ENCODE assay signal across 24 cellular contexts in the genomic region with DNA sequence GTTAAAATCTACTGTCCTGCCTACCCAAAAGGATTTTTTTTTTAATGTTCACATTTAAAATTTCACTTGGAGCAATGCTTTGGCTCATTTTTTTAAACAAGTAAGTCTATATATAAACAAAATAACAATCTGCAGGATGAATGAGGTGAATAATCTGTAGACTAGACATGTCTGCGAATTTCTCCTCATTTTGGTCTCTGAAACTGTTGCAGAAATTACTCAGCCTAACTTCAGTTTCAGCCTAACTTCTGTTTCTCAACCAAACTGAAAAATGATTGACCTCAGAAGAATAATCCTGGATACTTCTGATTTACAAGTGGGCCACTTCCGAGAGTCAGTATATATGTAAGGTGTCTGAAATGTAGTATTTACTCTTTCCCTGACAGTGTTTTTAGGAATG. TPM values are rescaled to one million over a fixed set of nuclear protein-coding genes. Genes with fewer than 3 reads are reported as not detected.
"Had no signal": no experiment of that assay in that cellular context is flagged by ENCODE, and none has a peak within 500 bp of the region (broad histone marks: within the 10 kb centered on the region; RNA-seq: fewer than 3 reads in every experiment).

No MANE protein-coding gene starts in this region.

- ATAC-seq: HepG2 had no signal

- H3K4me3 ChIP-seq: SJSA1, SK-N-MC had no signal

- DNase-seq: IMR-90; Kasumi-1; KG1; NCI-H1092; NCI-H1105 treated with DMSO at 0.1 percent for 48 hours; NCI-H1417 treated with DMSO at 0.1 percent for 48 hours; NCI-H187; NCI-H2029; NCI-H2081 treated with DMSO at 0.1 percent for 48 hours; NCI-H2171; NCI-H226; NCI-H446; NCI-H510A; NCI-H524 treated with DMSO at 0.1 percent for 48 hours; NCI-H69; NCI-H774; NK-92 treated with Interleukin-12 subunit alpha and Interleukin-12 subunit beta, amount 100 ng/mL, for 24 hours; OCI-M1; Right ventricle myocardium superior; RPMI8226; SIG-M5 had no signal

- H3K36me3 ChIP-seq: SJSA1 had no signal

- H3K4me1 ChIP-seq: SJSA1 had no signal

- H3K27ac ChIP-seq: SJSA1, SK-N-MC had no signal

- H3K9me3 ChIP-seq: SJSA1 had no signal

RNA-seq across cellular contexts. Expression of gene NPAS3, which starts 39.8 kb away (rescaled TPM):
- total RNA-seq: HepG2, IMR-90 had no signal
